Comparison of ENCODE assay signal across 8 cellular contexts in genomic region chr3:127791221-127791913, GRCh38.
A peak's percentile ranks its signal among the peaks of the same experiment; 100 is the strongest.
DNase-seq lines count a peak whose midpoint lies in the region; ATAC-seq lines count a peak whose summit lies in the region.

No MANE protein-coding gene starts in this region.

- in situ Hi-C loops in T47D (cut with HindIII; ENCODE audit: low pct_unique_long_range_greater_than_20kb, low sequenced_read_pairs) = no loop called here

- no peaks in the 10 kb centered on the region for H4K20me1 ChIP-seq in BLaER1

- H3K9me3 ChIP-seq in BLaER1 = no peaks in the 10 kb centered on the region
- H3K9me3 ChIP-seq in mucosa of stomach (ENCODE audit: control insufficient read depth, low read length) = no peaks in the 10 kb centered on the region
- H3K9me3 ChIP-seq in effector memory CD4-positive, alpha-beta T cell (ENCODE audit: control insufficient read depth, low read length) = no peaks in the 10 kb centered on the region

- peak; percentile 34 for DNase-seq in NCI-H526 treated with DMSO at 0.1 percent for 48 hours (lab: John Stamatoyannopoulos, UW)
- peak; percentile 56 to 72 for DNase-seq in T47D (ENCODE audit: low read depth in 1 of 2, low spot score in 1 of 2)
- no peak for DNase-seq in effector memory CD4-positive, alpha-beta T cell
- DNase-seq in stimulated activated CD8-positive, alpha-beta memory T cell treated with anti-CD3 and anti-CD28 coated beads, Interleukin-4, amount 100 ng/mL, for 48 hours = no peak

- H3K9ac ChIP-seq in BLaER1 (no peak overlapping the region), mucosa of stomach (ENCODE audit: low read length) (peak overlapping the region; percentile 38)

- H3K4me1 ChIP-seq in BLaER1 (peaks cover 28% of the 10 kb centered on the region), mucosa of stomach (ENCODE audit: control insufficient read depth, insufficient read depth, low read length) (peaks cover 41% of the 10 kb centered on the region)
- no peaks in the 10 kb centered on the region for H3K4me1 ChIP-seq in effector memory CD4-positive, alpha-beta T cell (ENCODE audit: control insufficient read depth, insufficient read depth, low read length, poor library complexity, severe bottlenecking)

- no peak overlapping the region for H3K4me3 ChIP-seq in BLaER1
- H3K4me3 ChIP-seq in mucosa of stomach (ENCODE audit: low read length) = no peak overlapping the region
- no peak overlapping the region for H3K4me3 ChIP-seq in effector memory CD4-positive, alpha-beta T cell (ENCODE audit: insufficient read depth, low read depth, low read length, poor library complexity, severe bottlenecking)

- H3K4me2 ChIP-seq in BLaER1 = peak overlapping the region; percentile 31

- H3K36me3 ChIP-seq in BLaER1 = no peaks in the 10 kb centered on the region
- H3K36me3 ChIP-seq in mucosa of stomach (ENCODE audit: control insufficient read depth, insufficient read depth, low read length) = no peaks in the 10 kb centered on the region
- H3K36me3 ChIP-seq in effector memory CD4-positive, alpha-beta T cell (ENCODE audit: control insufficient read depth, insufficient read depth, low read length) = no peaks in the 10 kb centered on the region

- H3K27me3 ChIP-seq in BLaER1 (no peaks in the 10 kb centered on the region), mucosa of stomach (ENCODE audit: control insufficient read depth, insufficient read depth, low read length) (no peaks in the 10 kb centered on the region)
- no peaks in the 10 kb centered on the region for H3K27me3 ChIP-seq in effector memory CD4-positive, alpha-beta T cell (replicated peaks; ENCODE audit: control insufficient read depth, insufficient read depth, low read length, poor library complexity, severe bottlenecking)

- ATAC-seq in GM18511 (IDR thresholded peaks at IDR 0.05; ENCODE audit: unreplicated experiment) (peak; percentile 94), HG02938 (IDR thresholded peaks at IDR 0.05; ENCODE audit: unreplicated experiment) (peak; percentile 73)

- no peak overlapping the region for H3K27ac ChIP-seq in BLaER1
- H3K27ac ChIP-seq in effector memory CD4-positive, alpha-beta T cell (ENCODE audit: insufficient read depth, low read length, poor library complexity, severe bottlenecking) = no peak overlapping the region

Comparison
In these comparisons a context has a peak if more than half of its experiments do, and no peak if none do; other contexts are left out.
1. DNase-seq: peak in NCI-H526 treated with DMSO at 0.1 percent for 48 hours (single experiment) and T47D (2 of 2); none in effector memory CD4-positive, alpha-beta T cell (0 of 3) and stimulated activated CD8-positive, alpha-beta memory T cell treated with anti-CD3 and anti-CD28 coated beads, Interleukin-4, amount 100 ng/mL, for 48 hours (single experiment).